Comparison of ENCODE assay signal across 1 cellular context in the genomic region with DNA sequence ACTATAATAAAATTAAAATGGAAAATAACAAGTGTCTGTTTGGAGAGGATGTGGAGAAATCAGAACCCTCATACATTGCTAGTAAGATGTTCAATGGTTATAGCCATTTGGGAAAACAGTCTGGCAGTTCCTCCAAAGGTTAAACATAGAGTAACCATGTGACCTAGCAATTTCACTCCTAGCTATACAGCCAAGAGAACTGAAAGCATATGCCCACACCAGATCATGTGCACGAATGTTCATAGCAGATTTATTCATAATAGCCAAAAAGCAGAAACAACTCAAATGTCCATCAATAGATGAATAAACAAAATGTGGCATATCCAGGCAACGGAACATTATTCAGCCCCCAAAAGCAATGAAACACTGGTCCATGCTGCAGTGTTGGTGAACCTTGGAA.
TF ChIP-seq lines count a peak whose summit lies in the region.

No MANE protein-coding gene starts in this region.

TF ChIP-seq in GM12878, 131 proteins besides CTCF, POLR2A, EP300 and RAD21 (continued from another document):
- TF ChIP-seq, protein P1, sequence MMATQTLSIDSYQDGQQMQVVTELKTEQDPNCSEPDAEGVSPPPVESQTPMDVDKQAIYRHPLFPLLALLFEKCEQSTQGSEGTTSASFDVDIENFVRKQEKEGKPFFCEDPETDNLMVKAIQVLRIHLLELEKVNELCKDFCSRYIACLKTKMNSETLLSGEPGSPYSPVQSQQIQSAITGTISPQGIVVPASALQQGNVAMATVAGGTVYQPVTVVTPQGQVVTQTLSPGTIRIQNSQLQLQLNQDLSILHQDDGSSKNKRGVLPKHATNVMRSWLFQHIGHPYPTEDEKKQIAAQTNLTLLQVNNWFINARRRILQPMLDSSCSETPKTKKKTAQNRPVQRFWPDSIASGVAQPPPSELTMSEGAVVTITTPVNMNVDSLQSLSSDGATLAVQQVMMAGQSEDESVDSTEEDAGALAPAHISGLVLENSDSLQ (IDR thresholded peaks at IDR 0.05): peak; percentile 26; the same call in 1 of the 2 replicates
- TF ChIP-seq LARP7 (IDR thresholded peaks at IDR 0.05) (no peak), SMARCA5 (IDR thresholded peaks at IDR 0.05) (no peak)
